In the genomic region with DNA sequence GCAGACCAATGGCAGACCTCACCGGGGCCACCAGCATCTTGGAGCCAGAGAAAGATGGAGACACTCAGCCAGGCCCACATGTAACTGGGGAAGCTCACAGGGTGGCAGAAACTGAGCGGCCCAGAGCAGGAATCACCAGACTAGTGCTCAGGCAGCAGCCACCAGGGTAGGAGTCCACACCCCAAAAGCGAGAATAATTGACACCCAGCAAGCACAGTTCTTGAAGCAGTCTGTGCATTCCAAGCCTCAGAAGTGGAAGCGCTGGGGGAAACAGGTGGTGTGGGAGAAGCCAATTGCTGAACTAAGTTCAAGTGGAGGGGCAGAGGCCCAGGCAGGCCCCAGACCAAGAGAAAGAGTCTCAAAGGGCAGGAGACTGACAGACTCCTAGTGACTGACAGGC, we compare ENCODE assay signal across 15 cellular contexts. TPM values are rescaled to one million over a fixed set of nuclear protein-coding genes. Genes with fewer than 3 reads are reported as not detected.
DNase-seq lines count a peak whose midpoint lies in the region; ATAC-seq, FAIRE-seq and TF ChIP-seq lines count a peak whose summit lies in the region.
"Had no signal": no experiment of that assay in that cellular context is flagged by ENCODE, and none has a peak within 500 bp of the region (broad histone marks: within the 10 kb centered on the region; RNA-seq: fewer than 3 reads in every experiment).

No MANE protein-coding gene starts in this region.

- H3K9me3 Mint-ChIP-seq in astrocyte (ENCODE audit: unreplicated experiment) = no peaks in the 10 kb centered on the region
- H3K9me3 Mint-ChIP-seq: activated B cell treated with CpG ODN at 0.5 μM for 24 hours had no signal

- peaks cover 70% of the 10 kb centered on the region for H4K20me1 ChIP-seq in astrocyte (ENCODE audit: insufficient read depth, low read length)

- H3K4me3 Mint-ChIP-seq in astrocyte (ENCODE audit: unreplicated experiment) = peak overlapping the region; percentile 60
- H3K4me3 Mint-ChIP-seq: activated B cell treated with CpG ODN at 0.5 μM for 24 hours had no signal

- intact Hi-C loops in heart right ventricle (cut with DNase I) = loop anchor here in 1 of 10 donors (5.0 kb wide), 1 partner anchor 33 kb away; no protein-coding TSS in a partner anchor
- intact Hi-C loops in psoas muscle (cut with DNase I) = loop anchor here in 1 of 2 donors (1.0 kb wide), 1 partner anchor 9 kb away; no protein-coding TSS in a partner anchor

- TF ChIP-seq CTCF in 22Rv1 (IDR thresholded peaks at IDR 0.05) = no peak
- no peak for TF ChIP-seq CTCF in astrocyte (IDR thresholded peaks at IDR 0.05; ENCODE audit: insufficient read depth, low read depth, low read length)
- TF ChIP-seq CTCF in heart right ventricle (IDR thresholded peaks at IDR 0.05) = no peak
- TF ChIP-seq CTCF in psoas muscle (IDR thresholded peaks at IDR 0.05) = no peak

- no peak for FAIRE-seq in astrocyte (lab: Jason Lieb, UNC)

- H3K4me3 ChIP-seq in astrocyte (ENCODE audit: insufficient read depth, low read depth, low read length) = no peak overlapping the region
- H3K4me3 ChIP-seq in heart right ventricle = no peak overlapping the region
- H3K4me3 ChIP-seq in psoas muscle = no peak overlapping the region

- H3K27me3 ChIP-seq in astrocyte (ENCODE audit: insufficient read depth, low read length) (no peaks in the 10 kb centered on the region), heart right ventricle (no peaks in the 10 kb centered on the region), psoas muscle (ENCODE audit: insufficient read depth in 3 of 3, low read length in 2 of 3) (no peaks in the 10 kb centered on the region)

- peaks cover 27% of the 10 kb centered on the region for H3K79me2 ChIP-seq in astrocyte (ENCODE audit: insufficient read depth, low read length)

- H3K36me3 Mint-ChIP-seq in astrocyte (ENCODE audit: low read depth, unreplicated experiment) = peaks cover 21% of the 10 kb centered on the region

- H3K4me1 Mint-ChIP-seq in astrocyte (ENCODE audit: low read depth, unreplicated experiment) = peaks cover 10% of the 10 kb centered on the region
- H3K4me1 Mint-ChIP-seq: activated B cell treated with CpG ODN at 0.5 μM for 24 hours had no signal

- no peak overlapping the region for H3K9ac ChIP-seq in astrocyte (ENCODE audit: low read length)
- H3K9ac ChIP-seq: KMS-11 had no signal

- peak overlapping the region; percentile 34 for H3K27ac ChIP-seq in 22Rv1
- H3K27ac ChIP-seq in astrocyte (ENCODE audit: low read depth, low read length) = no peak overlapping the region
- H3K27ac ChIP-seq in heart right ventricle = peak overlapping the region; percentile 63 to 91 (median 80)
- peak overlapping the region; percentile 68 for H3K27ac ChIP-seq in psoas muscle
- H3K27ac ChIP-seq: KMS-11 had no signal

- ATAC-seq in heart right ventricle (peak in 1 of 8 donors; percentile 11), psoas muscle (no peak), GM19397 (IDR thresholded peaks at IDR 0.05; ENCODE audit: unreplicated experiment) (no peak), HG03354 (IDR thresholded peaks at IDR 0.05; ENCODE audit: poor library complexity, severe bottlenecking, unreplicated experiment) (no peak)
- ATAC-seq: SK-N-SH treated with all-trans-retinoic acid at 6 μM for 48 hours had no signal

- no peak overlapping the region for H3K27ac Mint-ChIP-seq in astrocyte (ENCODE audit: unreplicated experiment)
- H3K27ac Mint-ChIP-seq: activated B cell treated with CpG ODN at 0.5 μM for 24 hours had no signal

- no peaks in the 10 kb centered on the region for H3K9me3 ChIP-seq in astrocyte (ENCODE audit: insufficient read depth, low read depth, low read length)
- H3K9me3 ChIP-seq in heart right ventricle = no peaks in the 10 kb centered on the region
- no peaks in the 10 kb centered on the region for H3K9me3 ChIP-seq in psoas muscle

- peaks cover 9% of the 10 kb centered on the region for H3K4me1 ChIP-seq in astrocyte (ENCODE audit: insufficient read depth, low read length)
- peaks cover 34 to 65% (median 49%) of the 10 kb centered on the region in 9 donors for H3K4me1 ChIP-seq in heart right ventricle
- peaks cover 6% of the 10 kb centered on the region for H3K4me1 ChIP-seq in psoas muscle

- 51 to 61% methylated on average over 4 of the region's 4 CpGs for WGBS in heart right ventricle, 2 donors
- 47 to 59% (median 51%) methylated on average over 4 of the region's 4 CpGs for WGBS in psoas muscle, 3 donors

- no peak overlapping the region for H3K4me2 ChIP-seq in astrocyte (ENCODE audit: low read length)
- H3K4me2 ChIP-seq: KMS-11 had no signal

- H3K36me3 ChIP-seq in astrocyte (ENCODE audit: insufficient read depth, low read length) (peaks cover 29% of the 10 kb centered on the region), heart right ventricle (peaks cover 0 to 85% (median 19%) of the 10 kb centered on the region in 9 donors), psoas muscle (ENCODE audit: insufficient read depth in 1 of 2, low read depth in 1 of 2) (peaks cover 0 to 5% of the 10 kb centered on the region in 2 donors)

- no peak overlapping the region for H2AFZ ChIP-seq in astrocyte (ENCODE audit: low read depth, low read length)

- DNase-seq in astrocyte (ENCODE audit: low read depth) (no peak), heart right ventricle (no peak), psoas muscle (no peak), SKM-1 treated with dmso at 0.1 percent for 144 hours (lab: John Stamatoyannopoulos, UW; ENCODE audit: unreplicated experiment) (no peak), MV-4-11 (lab: John Stamatoyannopoulos, UW) (no peak)
- DNase-seq: activated B cell treated with CpG ODN at 0.5 μM for 24 hours; activated T-cell treated with anti-CD3 and anti-CD28 coated beads for 4 hours; NCI-H1930; NK-92 treated with Interleukin-12 subunit alpha and Interleukin-12 subunit beta, amount 100 ng/mL, for 24 hours; retina had no signal

- H3K27me3 Mint-ChIP-seq in astrocyte (ENCODE audit: low read depth, unreplicated experiment) = peaks cover 2% of the 10 kb centered on the region
- H3K27me3 Mint-ChIP-seq: activated B cell treated with CpG ODN at 0.5 μM for 24 hours had no signal

RNA-seq across cellular contexts. Expression of a gene that starts 8.0 kb away (rescaled TPM):
- 178 and 189 TPM in 2 replicates for total RNA-seq in astrocyte
- total RNA-seq in heart right ventricle = 100 to 1,000 TPM in 1 of 10 donors, 10 to 100 TPM in 9; 25.1 to 108 (median 44.5) TPM
- polyA plus RNA-seq in heart right ventricle = 100 to 1,000 TPM in 1 of 2 donors, 10 to 100 TPM in 1; 95.1 to 138 TPM
- 10 to 100 TPM in 2 of 4 donors, 1 to 10 TPM in 2; 6.8 to 13.7 (median 10.4) TPM for total RNA-seq in psoas muscle
- 10 to 100 TPM in 2 of 3 donors, 1 to 10 TPM in 1; 8.8 to 10.5 (median 10.3) TPM for polyA plus RNA-seq in psoas muscle

RNA-seq across cellular contexts. Expression of a gene that starts 10.7 kb away (rescaled TPM):
- total RNA-seq in astrocyte (22.9 and 26.0 TPM in 2 replicates), heart right ventricle (10 to 100 TPM; 30.2 to 98.0 (median 66.9) TPM), psoas muscle (10 to 100 TPM; 29.5 to 32.7 (median 31.0) TPM)
- polyA plus RNA-seq in heart right ventricle (100 to 1,000 TPM in 1 of 2 donors, 10 to 100 TPM in 1; 83.5 to 147 TPM), psoas muscle (10 to 100 TPM; 34.4 to 95.4 (median 67.9) TPM)

RNA-seq across cellular contexts. Expression of a gene that starts 30.5 kb away (rescaled TPM):
- total RNA-seq in astrocyte = 0.39 TPM in 1 of 2 replicates, not detected in the other
- total RNA-seq in heart right ventricle = 100 to 1,000 TPM in 2 of 10 donors, 10 to 100 TPM in 8; 17.4 to 159 (median 33.2) TPM
- 100 to 1,000 TPM in 1 of 2 donors, 10 to 100 TPM in 1; 54.1 to 231 TPM for polyA plus RNA-seq in heart right ventricle
- total RNA-seq in psoas muscle = 10 to 100 TPM; 29.0 to 47.5 (median 41.9) TPM
- 10 to 100 TPM; 15.9 to 27.4 (median 22.5) TPM for polyA plus RNA-seq in psoas muscle

Comparison
In these comparisons a context has a peak if more than half of its experiments do, and no peak if none do; other contexts are left out.
1. RNA of a gene that starts 30.5 kb away (total RNA-seq): 29.0 to 47.5 TPM in psoas muscle and 17.4 to 159 TPM in heart right ventricle; 0.39 TPM in astrocyte; every median in the first group is over 10 times any median in the second.